In genomic region chr2:163785162-163785561, GRCh38 we compare ENCODE assay signal across 35 cellular contexts. TPM values are rescaled to one million over a fixed set of nuclear protein-coding genes. Genes with fewer than 3 reads are reported as not detected.
"Had no signal": no experiment of that assay in that cellular context is flagged by ENCODE, and none has a peak within 500 bp of the region (broad histone marks: within the 10 kb centered on the region; RNA-seq: fewer than 3 reads in every experiment).

No MANE protein-coding gene starts in this region.

- H3K4me1 ChIP-seq: adrenal gland, ascending aorta had no signal

- H3K9me3 ChIP-seq: adrenal gland, ascending aorta, body of pancreas had no signal

- ATAC-seq: activated naive CD4-positive, alpha-beta T cell treated with anti-CD3 and anti-CD28 coated beads, Interleukin-2, amount 50 U/mL, for 72 hours; activated naive CD8-positive, alpha-beta T cell treated with anti-CD3 and anti-CD28 coated beads, Interleukin-2, amount 50 U/mL, for 24 hours; activated T-cell treated with anti-CD3 and anti-CD28 coated beads, Interleukin-2, amount 50 U/mL, for 4 hours; activated T-cell treated with anti-CD3 and anti-CD28 coated beads, Interleukin-2, amount 50 U/mL, for 72 hours; activated T-helper 17 cell treated with anti-CD3 and anti-CD28 coated beads, Interleukin-2, amount 50 U/mL, for 72 hours; body of pancreas had no signal

- DNase-seq: activated effector memory CD4-positive, alpha-beta T cell treated with anti-CD3 and anti-CD28 coated beads, Interleukin-2, amount 50 U/mL, for 16 hours; activated effector memory CD4-positive, alpha-beta T cell treated with Interleukin-2 at 50 U/mL for 16 hours; activated gamma-delta T cell; activated gamma-delta T cell treated with Interleukin-2 at 50 U/mL for 16 hours; activated naive CD4-positive, alpha-beta T cell; activated naive CD4-positive, alpha-beta T cell treated with anti-CD3 and anti-CD28 coated beads for 36 hours; activated naive CD4-positive, alpha-beta T cell treated with anti-CD3 and anti-CD28 coated beads, Interleukin-2, amount 10 ng/mL, durations not matched to agents 7 days and 5 days; activated naive CD4-positive, alpha-beta T cell treated with anti-CD3 and anti-CD28 coated beads, Interleukin-2, amount 50 U/mL, for 16 hours; activated naive CD4-positive, alpha-beta T cell treated with Interleukin-2 at 50 U/mL for 16 hours; activated naive CD8-positive, alpha-beta T cell treated with anti-CD3 and anti-CD28 coated beads for 36 hours; activated naive CD8-positive, alpha-beta T cell treated with anti-CD3 and anti-CD28 coated beads, Interleukin-2, amount 10 ng/mL, durations not matched to agents 7 days and 5 days; activated naive CD8-positive, alpha-beta T cell treated with anti-CD3 and anti-CD28 coated beads, Interleukin-2, amount 50 U/mL, for 24 hours; activated T-cell treated with anti-CD3 and anti-CD28 coated beads, Interleukin-2, amount 50 U/mL, for 1 hour; activated T-cell treated with anti-CD3 and anti-CD28 coated beads, Interleukin-2, amount 50 U/mL, for 24 hours; activated T-cell treated with anti-CD3 and anti-CD28 coated beads, Interleukin-2, amount 50 U/mL, for 4 hours; activated T-cell treated with anti-CD3 and anti-CD28 coated beads, Interleukin-2, amount 50 U/mL, for 48 hours; activated T-cell treated with anti-CD3 and anti-CD28 coated beads, Interleukin-2, amount 50 U/mL, for 72 hours; adrenal gland; amniotic stem cell; amygdala; anterior cingulate cortex; aorta; body of pancreas; brain microvascular endothelial cell; caudate nucleus; central memory CD4-positive, alpha-beta T cell; cerebellar nuclear complex had no signal

- H3K36me3 ChIP-seq: adrenal gland, ascending aorta, brain microvascular endothelial cell, cardiac muscle cell had no signal

- H3K27ac ChIP-seq: adrenal gland, ascending aorta, body of pancreas, brain microvascular endothelial cell, cardiac muscle cell had no signal

- H3K4me3 ChIP-seq: adrenal gland, ascending aorta, body of pancreas, cardiac muscle cell had no signal

- H3K27me3 ChIP-seq: adrenal gland, ascending aorta, body of pancreas, brain microvascular endothelial cell, cardiac muscle cell had no signal

- FAIRE-seq: astrocyte, bronchial epithelial cell had no signal

RNA-seq across cellular contexts. Expression of gene FIGN, which starts 49.4 kb away (rescaled TPM):
- total RNA-seq: activated naive CD4-positive, alpha-beta T cell treated with anti-CD3 and anti-CD28 coated beads for 36 hours; activated naive CD4-positive, alpha-beta T cell treated with anti-CD3 and anti-CD28 coated beads, Interleukin-2, amount 50 U/mL, for 72 hours; activated naive CD8-positive, alpha-beta T cell treated with anti-CD3 and anti-CD28 coated beads for 36 hours; activated naive CD8-positive, alpha-beta T cell treated with anti-CD3 and anti-CD28 coated beads, Interleukin-2, amount 10 ng/mL, durations not matched to agents 7 days and 5 days; activated T-cell treated with anti-CD3 and anti-CD28 coated beads, Interleukin-2, amount 50 U/mL, for 4 hours; activated T-cell treated with anti-CD3 and anti-CD28 coated beads, Interleukin-2, amount 50 U/mL, for 72 hours; activated T-helper 1 cell treated with anti-CD3 and anti-CD28 coated beads, Interleukin-12 subunit alpha, Interleukin-12 subunit beta, Interleukin-2, Interleukin-4 antibody, amounts not matched to agents 30 ng/mL and 10 ng/mL and 1 ng/mL, durations not matched to agents 14 hours and 24 hours and 36 hours; activated T-helper 17 cell treated with anti-CD3 and anti-CD28 coated beads, Interleukin-2, amount 50 U/mL, for 72 hours; activated T-helper 2 cell treated with anti-CD3 and anti-CD28 coated beads, Interferon-gamma antibody, Interleukin-2, Interleukin-4, amounts not matched to agents 10 μg/mL and 5 μg/mL and 100 μg/mL, durations not matched to agents 14 hours and 24 hours and 36 hours had no signal
